ENCODE assay signal across 1 cellular context in the genomic region with DNA sequence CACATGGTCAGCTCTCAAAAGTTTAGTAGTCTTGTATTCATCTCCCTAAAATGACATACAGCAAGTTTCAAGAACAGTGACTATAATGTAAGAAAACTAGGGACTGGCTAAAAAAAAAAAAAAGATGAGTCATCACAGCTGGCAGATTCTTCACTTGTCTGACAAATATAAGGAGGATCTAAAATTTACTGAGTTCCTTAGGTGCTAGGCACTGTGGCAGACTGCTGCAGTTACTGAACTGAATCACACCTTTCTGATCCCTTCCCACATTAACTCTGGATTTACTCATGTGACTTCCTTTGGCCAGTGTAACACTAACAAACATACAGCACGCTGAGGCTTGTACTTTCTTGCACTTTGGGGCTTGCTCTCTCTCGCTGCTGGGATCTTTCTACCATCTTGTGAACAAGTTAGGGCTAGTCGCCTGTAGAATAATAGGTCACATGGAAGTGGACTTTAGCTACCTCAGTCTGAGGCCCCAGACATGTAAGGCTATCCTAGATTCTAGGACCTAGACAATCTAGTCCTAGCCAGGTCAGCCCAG.
TF ChIP-seq lines count a peak whose summit lies in the region.

No MANE protein-coding gene starts in this region.

TF ChIP-seq in IMR-90, 13 proteins besides CTCF, POLR2A, EP300 and RAD21 (continued from another document):
- TF ChIP-seq NFE2L2 (IDR thresholded peaks at IDR 0.05; ENCODE audit: low read depth, low read length): peak; percentile 84
- no peak for TF ChIP-seq MAZ (IDR thresholded peaks at IDR 0.05; ENCODE audit: borderline replicate concordance, low read depth, low read length)
- TF ChIP-seq MAFK (IDR thresholded peaks at IDR 0.05; ENCODE audit: low read depth, low read length): peak; percentile 79
- peak; percentile 75 for TF ChIP-seq BHLHE40 (IDR thresholded peaks at IDR 0.05; ENCODE audit: low read depth, low read length)
